In genomic region chr3:193301441-193301840, GRCh38 we compare ENCODE assay signal across 30 cellular contexts.
DNase-seq lines count a peak whose midpoint lies in the region; ATAC-seq, FAIRE-seq and TF ChIP-seq lines count a peak whose summit lies in the region.
"Had no signal": no experiment of that assay in that cellular context is flagged by ENCODE, and none has a peak within 500 bp of the region (broad histone marks: within the 10 kb centered on the region; RNA-seq: fewer than 3 reads in every experiment).

No MANE protein-coding gene starts in this region.

- no peak overlapping the region for H2BK120ac ChIP-seq in mesendoderm (ENCODE audit: low read depth, low read length)

- H3K9me3 ChIP-seq in PC-3 (ENCODE audit: low read length) = no peaks in the 10 kb centered on the region
- H3K9me3 ChIP-seq in kidney (ENCODE audit: control insufficient read depth in 1 of 2, low read length in 2 of 2) = no peaks in the 10 kb centered on the region
- H3K9me3 ChIP-seq: HAP-1, mucosa of descending colon, prostate gland, transverse colon had no signal

- H3K18ac ChIP-seq in mesendoderm (ENCODE audit: low read length) = no peak overlapping the region

- H3K36me3 ChIP-seq in PC-3 (ENCODE audit: low read depth, low read length) = no peaks in the 10 kb centered on the region
- H3K36me3 ChIP-seq in mesendoderm (ENCODE audit: control insufficient read depth, insufficient read depth, low read length) = no peaks in the 10 kb centered on the region
- no peaks in the 10 kb centered on the region for H3K36me3 ChIP-seq in kidney (ENCODE audit: control insufficient read depth in 1 of 2, insufficient read depth in 2 of 2, low read length in 2 of 2)
- H3K36me3 ChIP-seq: esophagus squamous epithelium, HAP-1, neural progenitor cell, prostate gland, transverse colon had no signal

- 100% methylated on average over 1 of the region's 1 CpG for WGBS in mesendoderm (ENCODE audit: extremely low coverage, insufficient coverage, low lambda C conversion rate)

- H2BK15ac ChIP-seq in mesendoderm (replicated peaks; ENCODE audit: low read depth) = no peak overlapping the region

- peak; percentile 66 for ATAC-seq in PC-3
- no peak for ATAC-seq in GM18505 (IDR thresholded peaks at IDR 0.05; ENCODE audit: unreplicated experiment)
- ATAC-seq: activated naive CD8-positive, alpha-beta T cell treated with anti-CD3 and anti-CD28 coated beads, Interleukin-2, amount 50 U/mL, for 24 hours; left ventricle myocardium superior; mucosa of descending colon had no signal

- no peak overlapping the region for H3K4me3 ChIP-seq in PC-3 (ENCODE audit: low read length)
- no peak overlapping the region for H3K4me3 ChIP-seq in mesendoderm (ENCODE audit: low read length)
- no peak overlapping the region for H3K4me3 ChIP-seq in kidney (ENCODE audit: low read length in 2 of 2)
- H3K4me3 ChIP-seq: esophagus squamous epithelium, HAP-1, mucosa of descending colon, neural progenitor cell, prostate gland, transverse colon had no signal

- H2BK5ac ChIP-seq in mesendoderm (ENCODE audit: low read length) = no peak overlapping the region

- no peaks in the 10 kb centered on the region for H3F3A ChIP-seq in PC-3 (ENCODE audit: low read length, unreplicated experiment)

- no peak overlapping the region for H3K4ac ChIP-seq in mesendoderm (ENCODE audit: low read depth, low read length)

- H3K79me2 ChIP-seq in PC-3 (ENCODE audit: low read length) (no peaks in the 10 kb centered on the region), mesendoderm (ENCODE audit: control insufficient read depth, insufficient read depth, low read length) (no peaks in the 10 kb centered on the region)

- POLR2A ChIA-PET in PC-3 (lab: Charles Lee; ENCODE audit: unreplicated experiment) = no interaction called here

- H3K56ac ChIP-seq in mesendoderm (ENCODE audit: low read length) = no peak overlapping the region

- H3K23ac ChIP-seq in mesendoderm (ENCODE audit: low read length) = no peak overlapping the region

- H3K27ac ChIP-seq in PC-3 (ENCODE audit: low read length) (no peak overlapping the region), mesendoderm (ENCODE audit: low read depth, low read length) (no peak overlapping the region), kidney (ENCODE audit: low read depth in 2 of 2, low read length in 2 of 2) (no peak overlapping the region)
- H3K27ac ChIP-seq: esophagus squamous epithelium, neural progenitor cell, prostate gland, transverse colon, VCaP had no signal

- TF ChIP-seq CTCF in PC-3 (conservative IDR thresholded peaks at IDR 0.05; ENCODE audit: low read depth, low read length) = no peak
- no peak for TF ChIP-seq CTCF in nephron progenitor cell (IDR thresholded peaks at IDR 0.05)
- TF ChIP-seq CTCF in kidney (IDR thresholded peaks at IDR 0.05; ENCODE audit: borderline replicate concordance, extremely low read depth, insufficient read depth) = no peak

- peaks cover 6% of the 10 kb centered on the region for H3K9me3 Mint-ChIP-seq in nephron progenitor cell
- H3K9me3 Mint-ChIP-seq: stimulated activated naive CD8-positive, alpha-beta T cell treated with anti-CD3 and anti-CD28 coated beads, Interleukin-15, Interleukin-2, amounts not matched to agents 100 ng/mL and 50 ng/mL, for 24 hours; T-helper 1 cell treated with Interleukin-12 subunit alpha and Interleukin-12 subunit beta and Interleukin-4 antibody, amounts not matched to agents 30 μg/mL and 1 μg/mL, for 36 hours had no signal

- H3K4me3 Mint-ChIP-seq in nephron progenitor cell = no peak overlapping the region
- H3K4me3 Mint-ChIP-seq: activated CD4-positive, alpha-beta T cell treated with anti-CD3 and anti-CD28 coated beads, Interleukin-2, amount 10 ng/mL, durations not matched to agents 7 days and 5 days; activated naive CD8-positive, alpha-beta T cell treated with anti-CD3 and anti-CD28 coated beads, Interleukin-2, amount 50 U/mL, for 24 hours; CD8-positive, alpha-beta memory T cell; central memory CD8-positive, alpha-beta T cell; neural progenitor cell; stimulated activated naive CD8-positive, alpha-beta T cell treated with anti-CD3 and anti-CD28 coated beads, Interleukin-15, Interleukin-2, amounts not matched to agents 100 ng/mL and 50 ng/mL, for 24 hours; T-helper 1 cell treated with Interleukin-12 subunit alpha and Interleukin-12 subunit beta and Interleukin-4 antibody, amounts not matched to agents 30 μg/mL and 1 μg/mL, for 36 hours had no signal

- no peaks in the 10 kb centered on the region for H3K79me1 ChIP-seq in mesendoderm (ENCODE audit: low read length)

- intact Hi-C loops in PC-3 (cut with micrococcal nuclease) = no loop called here
- intact Hi-C loops in kidney (cut with DNase I) = no loop called here

- H3K4me1 ChIP-seq in PC-3 (ENCODE audit: insufficient read depth, low read length) = no peaks in the 10 kb centered on the region
- H3K4me1 ChIP-seq in mesendoderm (ENCODE audit: control insufficient read depth, low read depth, low read length) = peaks cover 5% of the 10 kb centered on the region
- H3K4me1 ChIP-seq in kidney (ENCODE audit: control insufficient read depth in 1 of 2, insufficient read depth in 1 of 2, low read depth in 1 of 2, low read length in 2 of 2) = no peaks in the 10 kb centered on the region
- H3K4me1 ChIP-seq: HAP-1, neural progenitor cell, prostate gland, transverse colon had no signal

- H3K4me2 ChIP-seq in PC-3 (ENCODE audit: low read length) = no peak overlapping the region
- H3K4me2 ChIP-seq in mesendoderm (ENCODE audit: low read length) = no peak overlapping the region
- H3K4me2 ChIP-seq: neural progenitor cell had no signal

- no peaks in the 10 kb centered on the region for H3K9me2 ChIP-seq in PC-3 (replicated peaks; ENCODE audit: low read length)

- no peak for TF ChIP-seq POLR2A in GM18505 (IDR thresholded peaks at IDR 0.05; ENCODE audit: borderline replicate concordance, extremely low read depth, insufficient read depth, insufficient read length)

- H3K27me3 Mint-ChIP-seq in nephron progenitor cell (ENCODE audit: low read depth, poor library complexity) = peaks cover 8% of the 10 kb centered on the region
- H3K27me3 Mint-ChIP-seq: CD8-positive, alpha-beta memory T cell; stimulated activated naive CD8-positive, alpha-beta T cell treated with anti-CD3 and anti-CD28 coated beads, Interleukin-15, Interleukin-2, amounts not matched to agents 100 ng/mL and 50 ng/mL, for 24 hours had no signal

- no peak overlapping the region for H2AK5ac ChIP-seq in mesendoderm (ENCODE audit: low read length)

- peaks cover 44% of the 10 kb centered on the region for H3K27me3 ChIP-seq in PC-3 (ENCODE audit: low read length)
- no peaks in the 10 kb centered on the region for H3K27me3 ChIP-seq in mesendoderm (ENCODE audit: insufficient read depth, low read length, poor library complexity)
- H3K27me3 ChIP-seq: neural progenitor cell, transverse colon had no signal

- no peaks in the 10 kb centered on the region for H3K36me3 Mint-ChIP-seq in nephron progenitor cell (ENCODE audit: low read depth)
- H3K36me3 Mint-ChIP-seq: CD8-positive, alpha-beta memory T cell; neural progenitor cell had no signal

- no peak overlapping the region for H4K8ac ChIP-seq in mesendoderm (ENCODE audit: low read depth, low read length)

- H3K9ac ChIP-seq in PC-3 (ENCODE audit: low read length) (no peak overlapping the region), mesendoderm (ENCODE audit: low read length) (no peak overlapping the region), kidney (ENCODE audit: low read length in 2 of 2) (no peak overlapping the region)
- H3K9ac ChIP-seq: neural progenitor cell had no signal

- DNase-seq in H4 (ENCODE audit: low spot score) (peak; percentile 17), PC-3 (peak; percentile 72), dermis blood vessel endothelial cell (peak; percentile 48), mesendoderm (peak; percentile 12), nephron progenitor cell (no peak), kidney (no peak)
- DNase-seq in activated T-cell treated with anti-CD3 and anti-CD28 coated beads, Interleukin-2, amount 50 U/mL, for 48 hours = no peak
- DNase-seq: activated CD4-positive, alpha-beta T cell treated with anti-CD3 and anti-CD28 coated beads, Interleukin-2, amount 10 ng/mL, durations not matched to agents 7 days and 5 days; activated effector memory CD4-positive, alpha-beta T cell treated with Interleukin-2 at 50 U/mL for 16 hours; activated naive CD8-positive, alpha-beta T cell treated with anti-CD3 and anti-CD28 coated beads, Interleukin-2, amount 50 U/mL, for 24 hours; CD8-positive, alpha-beta memory T cell; DND-41; esophagus squamous epithelium; head of caudate nucleus; left ventricle myocardium superior; mucosa of descending colon; NCI-H2171 treated with DMSO at 0.1 percent for 48 hours; NCI-H69; SIG-M5; small intestine; stimulated activated CD4-positive, alpha-beta T cell treated with anti-CD3 and anti-CD28 coated beads, Interleukin-2, amount 100 ng/mL, for 48 hours; transverse colon had no signal

- peaks cover 19% of the 10 kb centered on the region for H3K4me1 Mint-ChIP-seq in nephron progenitor cell
- H3K4me1 Mint-ChIP-seq: activated CD4-positive, alpha-beta T cell treated with anti-CD3 and anti-CD28 coated beads, Interleukin-2, amount 10 ng/mL, durations not matched to agents 7 days and 5 days; activated naive CD8-positive, alpha-beta T cell treated with anti-CD3 and anti-CD28 coated beads, Interleukin-2, amount 50 U/mL, for 24 hours; CD8-positive, alpha-beta memory T cell; central memory CD8-positive, alpha-beta T cell had no signal

- H3K27ac Mint-ChIP-seq in nephron progenitor cell = no peak overlapping the region
- H3K27ac Mint-ChIP-seq: activated CD4-positive, alpha-beta T cell treated with anti-CD3 and anti-CD28 coated beads, Interleukin-2, amount 10 ng/mL, durations not matched to agents 7 days and 5 days; activated naive CD8-positive, alpha-beta T cell treated with anti-CD3 and anti-CD28 coated beads, Interleukin-2, amount 50 U/mL, for 24 hours; neural progenitor cell; stimulated activated naive CD8-positive, alpha-beta T cell treated with anti-CD3 and anti-CD28 coated beads, Interleukin-15, Interleukin-2, amounts not matched to agents 100 ng/mL and 50 ng/mL, for 24 hours; T-helper 1 cell treated with Interleukin-12 subunit alpha and Interleukin-12 subunit beta and Interleukin-4 antibody, amounts not matched to agents 30 μg/mL and 1 μg/mL, for 36 hours had no signal

- H2AFZ ChIP-seq in PC-3 (ENCODE audit: low read length) = no peak overlapping the region
- H2AFZ ChIP-seq: neural progenitor cell had no signal

- no peaks in the 10 kb centered on the region for H4K20me1 ChIP-seq in PC-3 (ENCODE audit: low read length)

- no peak for FAIRE-seq in kidney (lab: Jason Lieb, UNC)
- FAIRE-seq: small intestine had no signal

- H4K5ac ChIP-seq in mesendoderm (ENCODE audit: low read length) = no peak overlapping the region

- no TSS peak for BruUV-seq in PC-3 (replicated peaks; lab: Mats Ljungman, UMichigan)

- CTCF ChIA-PET in PC-3 (lab: Charles Lee) = interaction anchor here (0.7 kb wide), 1 partner anchor 16 kb away, joined by 3 read pairs; no protein-coding TSS in a partner anchor

Comparison
In these comparisons a context has a peak if more than half of its experiments do, and no peak if none do; other contexts are left out.
1. DNase-seq: peak in H4 (single experiment), PC-3 (single experiment), dermis blood vessel endothelial cell (single experiment) and mesendoderm (single experiment); none in nephron progenitor cell (single experiment), kidney (single experiment) and activated T-cell treated with anti-CD3 and anti-CD28 coated beads, Interleukin-2, amount 50 U/mL, for 48 hours (0 of 2).